ENCODE assay signal across 8 cellular contexts in genomic region chr7:47571355-47572100, GRCh38. TPM values are rescaled to one million over a fixed set of nuclear protein-coding genes. Genes with fewer than 3 reads are reported as not detected.
A peak's percentile ranks its signal among the peaks of the same experiment; 100 is the strongest.
DNase-seq lines count a peak whose midpoint lies in the region; ATAC-seq, FAIRE-seq and TF ChIP-seq lines count a peak whose summit lies in the region.

No MANE protein-coding gene starts in this region.

- H3K27me3 Mint-ChIP-seq in glutamatergic neuron (ENCODE audit: unreplicated experiment) = peaks cover 7% of the 10 kb centered on the region
- H3K27me3 Mint-ChIP-seq in CD8-positive, alpha-beta memory T cell = peaks cover 0 to 2% of the 10 kb centered on the region in 2 donors

- POLR2A ChIA-PET in CD8-positive, alpha-beta memory T cell (lab: Charles Lee) = no interaction called here

- peak overlapping the region; percentile 1 for H3K4me3 Mint-ChIP-seq in glutamatergic neuron (ENCODE audit: unreplicated experiment)
- no peak overlapping the region for H3K4me3 Mint-ChIP-seq in CD8-positive, alpha-beta memory T cell

- no peak overlapping the region for H3K4me3 ChIP-seq in CD8-positive, alpha-beta memory T cell (ENCODE audit: low read length)

- H3K36me3 Mint-ChIP-seq in glutamatergic neuron (ENCODE audit: unreplicated experiment) = no peaks in the 10 kb centered on the region
- H3K36me3 Mint-ChIP-seq in CD8-positive, alpha-beta memory T cell = no peaks in the 10 kb centered on the region

- no peaks in the 10 kb centered on the region for H3K27me3 ChIP-seq in CD8-positive, alpha-beta memory T cell (ENCODE audit: insufficient read depth, low read length, poor library complexity, severe bottlenecking)

- no peak for TF ChIP-seq CTCF in glutamatergic neuron (IDR thresholded peaks at IDR 0.05; ENCODE audit: partially characterized antibody, unreplicated experiment)

- DNase-seq in A172 (ENCODE audit: low spot score) (peak; percentile 82), HTR-8/SVneo (ENCODE audit: insufficient read length, low spot score) (no peak), glutamatergic neuron (no peak), pulmonary artery endothelial cell (ENCODE audit: low read depth, low spot score) (peak; percentile 36), NCI-H82 (lab: John Stamatoyannopoulos, UW) (no peak)
- DNase-seq in stimulated activated CD4-positive, alpha-beta T cell treated with anti-CD3 and anti-CD28 coated beads, Interleukin-2, amount 100 ng/mL, for 48 hours = no peak
- DNase-seq in CD8-positive, alpha-beta memory T cell = no peak

- no peak overlapping the region for H3K27ac ChIP-seq in CD8-positive, alpha-beta memory T cell (ENCODE audit: low read depth, low read length)

- H3K27ac Mint-ChIP-seq in glutamatergic neuron (ENCODE audit: unreplicated experiment) = no peak overlapping the region
- no peak overlapping the region for H3K27ac Mint-ChIP-seq in CD8-positive, alpha-beta memory T cell

- H3K36me3 ChIP-seq in CD8-positive, alpha-beta memory T cell (ENCODE audit: insufficient read depth, low read length) = no peaks in the 10 kb centered on the region

- CTCF ChIA-PET in CD8-positive, alpha-beta memory T cell (lab: Charles Lee) = no interaction called here

- H3K9me3 ChIP-seq in CD8-positive, alpha-beta memory T cell (ENCODE audit: low read length) = no peaks in the 10 kb centered on the region

- peak; percentile 91 for FAIRE-seq in HTR-8/SVneo (lab: Jason Lieb, UNC)

- peaks cover 12% of the 10 kb centered on the region for H3K4me1 Mint-ChIP-seq in glutamatergic neuron (ENCODE audit: low read depth, unreplicated experiment)
- no peaks in the 10 kb centered on the region for H3K4me1 Mint-ChIP-seq in CD8-positive, alpha-beta memory T cell

- H3K9me3 Mint-ChIP-seq in glutamatergic neuron (ENCODE audit: unreplicated experiment) = peaks cover 5% of the 10 kb centered on the region
- H3K9me3 Mint-ChIP-seq in CD8-positive, alpha-beta memory T cell = peaks cover 0 to 9% (median 3%) of the 10 kb centered on the region in 5 donors

- no peaks in the 10 kb centered on the region for H3K4me1 ChIP-seq in CD8-positive, alpha-beta memory T cell (ENCODE audit: insufficient read depth, low read length)

- ATAC-seq in SK-N-SH treated with all-trans-retinoic acid at 6 μM for 48 hours = peak; percentile 73

TF ChIP-seq in SK-N-SH treated with all-trans-retinoic acid at 6 μM for 48 hours, 23 proteins besides CTCF, POLR2A, EP300 and RAD21 (continues in another document):
- no peak; the same call in 1 of the 2 replicates for TF ChIP-seq ZNF70 (CRISPR knock-in tag; IDR thresholded peaks at IDR 0.05)
- TF ChIP-seq PPARA (CRISPR knock-in tag; IDR thresholded peaks at IDR 0.05; ENCODE audit: borderline replicate concordance) = no peak
- peak; percentile 69; the same call in 1 of the 2 replicates for TF ChIP-seq GLIS3 (CRISPR knock-in tag; IDR thresholded peaks at IDR 0.05)
- no peak for TF ChIP-seq BACH2 (CRISPR knock-in tag; IDR thresholded peaks at IDR 0.05; ENCODE audit: borderline replicate concordance)
- no peak for TF ChIP-seq ESRRG (CRISPR knock-in tag; IDR thresholded peaks at IDR 0.05)
- peak; percentile 70; the same call in 1 of the 2 replicates for TF ChIP-seq ZFP3 (CRISPR knock-in tag; IDR thresholded peaks at IDR 0.05)
- TF ChIP-seq TSHZ2 (CRISPR knock-in tag; IDR thresholded peaks at IDR 0.05) = no peak; the same call in none of the 2 replicates
- peak; percentile 49; the same call in 1 of the 2 replicates for TF ChIP-seq ISL1 (CRISPR knock-in tag; IDR thresholded peaks at IDR 0.05)
- TF ChIP-seq PATZ1 (CRISPR knock-in tag; IDR thresholded peaks at IDR 0.05; ENCODE audit: borderline replicate concordance) = peak; percentile 87; the same call in 1 of the 2 replicates
- TF ChIP-seq CSDC2 (CRISPR knock-in tag; IDR thresholded peaks at IDR 0.05) = peak; percentile 95
- TF ChIP-seq CREB5 (CRISPR knock-in tag; IDR thresholded peaks at IDR 0.05; ENCODE audit: low read depth) = peak; percentile 39; the same call in 1 of the 2 replicates
- TF ChIP-seq SNAI2 (CRISPR knock-in tag; IDR thresholded peaks at IDR 0.05) = no peak
- TF ChIP-seq RARB (CRISPR knock-in tag; IDR thresholded peaks at IDR 0.05) = no peak
- no peak for TF ChIP-seq ZNF565 (CRISPR knock-in tag; conservative IDR thresholded peaks at IDR 0.05; ENCODE audit: low read depth)
- peak; percentile 26; the same call in 1 of the 2 replicates for TF ChIP-seq TCF4 (CRISPR knock-in tag; IDR thresholded peaks at IDR 0.05; ENCODE audit: borderline replicate concordance)
- TF ChIP-seq ZFP30 (CRISPR knock-in tag; IDR thresholded peaks at IDR 0.05) = peak; percentile 39; the same call in 1 of the 2 replicates
- no peak for TF ChIP-seq POU6F1 (CRISPR knock-in tag; IDR thresholded peaks at IDR 0.05; ENCODE audit: borderline replicate concordance, low read depth)
- 0 out of 2 replicates have a peak, but pooled peaks have one; percentile 54 for TF ChIP-seq ZC3H10 (CRISPR knock-in tag; IDR thresholded peaks at IDR 0.05)

RNA-seq across cellular contexts. Expression of gene TNS3, which starts 10.4 kb away (rescaled TPM):
- 95.2 and 97.2 TPM in 2 replicates for total RNA-seq in A172 (2014; rRNA removed; shearing (Covaris generic))
- total RNA-seq in glutamatergic neuron (ENCODE audit: unreplicated experiment) (3.8 TPM), pulmonary artery endothelial cell (15.8 and 30.4 TPM in 2 replicates)
- total RNA-seq in CD8-positive, alpha-beta memory T cell = 1 to 10 TPM; 1.4 to 1.5 TPM
- polyA plus RNA-seq in CD8-positive, alpha-beta memory T cell = not detected

Comparison
In these comparisons a context has a peak if more than half of its experiments do, and no peak if none do; other contexts are left out.
1. DNase-seq: peak in A172 (single experiment) and pulmonary artery endothelial cell (single experiment); none in HTR-8/SVneo (single experiment), glutamatergic neuron (single experiment), NCI-H82 (single experiment), stimulated activated CD4-positive, alpha-beta T cell treated with anti-CD3 and anti-CD28 coated beads, Interleukin-2, amount 100 ng/mL, for 48 hours (0 of 2) and CD8-positive, alpha-beta memory T cell (0 of 5).